ENCODE assay signal across 8 cellular contexts in genomic region chr16:84952335-84953050, GRCh38. TPM values are rescaled to one million over a fixed set of nuclear protein-coding genes. Genes with fewer than 3 reads are reported as not detected.
A peak's percentile ranks its signal among the peaks of the same experiment; 100 is the strongest.
DNase-seq lines count a peak whose midpoint lies in the region; ATAC-seq lines count a peak whose summit lies in the region.

No MANE protein-coding gene starts in this region.

- peak; percentile 64 to 69 for DNase-seq in AML-193 (lab: John Stamatoyannopoulos, UW)
- DNase-seq in NCI-H1105 treated with DMSO at 0.1 percent for 48 hours (lab: John Stamatoyannopoulos, UW), result peak; percentile 49
- DNase-seq in T follicular helper cell (ENCODE audit: low read depth), result peak; percentile 57
- peak; percentile 100 for DNase-seq in amniotic epithelial cell (ENCODE audit: low read depth)
- peak; percentile 76 for DNase-seq in left ventricle myocardium superior
- peak; percentile 66 for DNase-seq in renal cortical epithelial cell (ENCODE audit: low read depth)

- intact Hi-C loops in left ventricle myocardium superior (cut with micrococcal nuclease), result loop anchor here (10.0 kb wide), 1 partner anchor 198 kb away; no protein-coding TSS in a partner anchor

- ATAC-seq in GM19463 (IDR thresholded peaks at IDR 0.05; ENCODE audit: unreplicated experiment), result peak; percentile 57
- ATAC-seq in left ventricle myocardium superior, result peak; percentile 94
- no peak for ATAC-seq in HG03565 (IDR thresholded peaks at IDR 0.05; ENCODE audit: unreplicated experiment)

RNA-seq across cellular contexts. Expression of gene ZDHHC7, which starts 58.8 kb away (rescaled TPM):
- total RNA-seq in left ventricle myocardium superior (37.1 TPM), renal cortical epithelial cell (133 and 137 TPM in 2 replicates)

Comparison
In these comparisons a context has a peak if more than half of its experiments do, and no peak if none do; other contexts are left out.
1. DNase-seq: peak in every context shown above with its lines; median percentile 100 in amniotic epithelial cell; 76 in left ventricle myocardium superior; 66 in AML-193; 66 in renal cortical epithelial cell; 57 in T follicular helper cell; 49 in NCI-H1105 treated with DMSO at 0.1 percent for 48 hours.